Comparison of ENCODE assay signal across 19 cellular contexts in the genomic region with DNA sequence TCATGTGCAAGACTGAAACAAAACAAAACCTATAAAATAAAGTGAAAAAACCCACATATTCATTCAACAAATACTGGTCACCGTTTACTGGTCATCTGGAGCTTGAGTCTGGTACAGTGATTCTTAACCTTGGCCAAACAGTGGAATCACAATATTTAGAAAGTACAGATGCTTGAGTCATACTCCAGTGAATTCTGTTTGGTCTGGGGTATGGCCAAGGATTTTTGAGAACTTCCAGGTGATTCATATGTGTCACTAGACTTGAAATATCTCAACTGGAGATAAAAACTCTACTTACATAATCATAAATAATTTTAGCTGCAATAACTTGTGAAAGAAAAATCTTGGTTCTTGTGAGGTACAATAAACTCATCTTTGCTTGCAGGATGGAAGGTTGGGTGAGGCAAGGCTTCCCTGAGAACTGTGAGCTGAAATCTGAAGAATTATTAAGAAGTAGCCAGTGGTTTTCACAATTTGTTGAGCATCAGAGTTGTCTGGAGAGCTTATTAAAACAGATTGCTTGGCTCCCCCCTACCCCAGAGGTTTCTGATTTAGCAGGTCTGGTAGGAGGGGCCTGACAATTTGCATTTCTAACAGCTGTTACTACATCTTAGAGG. TPM values are rescaled to one million over a fixed set of nuclear protein-coding genes. Genes with fewer than 3 reads are reported as not detected.
DNase-seq lines count a peak whose midpoint lies in the region; ATAC-seq, FAIRE-seq and TF ChIP-seq lines count a peak whose summit lies in the region.
"Had no signal": no experiment of that assay in that cellular context is flagged by ENCODE, and none has a peak within 500 bp of the region (broad histone marks: within the 10 kb centered on the region; RNA-seq: fewer than 3 reads in every experiment).

No MANE protein-coding gene starts in this region.

- H3K27ac ChIP-seq in astrocyte (ENCODE audit: low read depth, low read length) (peak overlapping the region; percentile 19), gastroesophageal sphincter (no peak overlapping the region)
- H3K27ac ChIP-seq: 22Rv1, epithelial cell of prostate had no signal

- H3K4me3 ChIP-seq in astrocyte (ENCODE audit: insufficient read depth, low read depth, low read length) (no peak overlapping the region), gastroesophageal sphincter (no peak overlapping the region)

- FAIRE-seq in astrocyte (lab: Jason Lieb, UNC) (peak; percentile 23), urothelium cell line (lab: Jason Lieb, UNC) (no peak)
- FAIRE-seq: small intestine had no signal

- no peak for ATAC-seq in activated CD4-positive, alpha-beta T cell treated with anti-CD3 and anti-CD28 coated beads for 36 hours
- peak; percentile 88 for ATAC-seq in gastroesophageal sphincter
- ATAC-seq in HG02642 (IDR thresholded peaks at IDR 0.05; ENCODE audit: poor library complexity, unreplicated experiment) = no peak
- ATAC-seq in natural killer cell treated with Interleukin-12 subunit alpha and Interleukin-12 subunit beta and Interleukin-15 and Interleukin-18, amount 100 ng/mL, for 72 hours = no peak
- ATAC-seq: activated CD8-positive, alpha-beta memory T cell treated with anti-CD3 and anti-CD28 coated beads, Interleukin-2, amount 10 ng/mL, durations not matched to agents 7 days and 5 days; stimulated activated naive CD8-positive, alpha-beta T cell treated with anti-CD3 and anti-CD28 coated beads, Interleukin-15, amount 100 ng/mL, for 72 hours; WTC11 had no signal

- H3K4me2 ChIP-seq in astrocyte (ENCODE audit: low read length) = peak overlapping the region; percentile 52

- no peaks in the 10 kb centered on the region for H3K36me3 Mint-ChIP-seq in activated CD4-positive, alpha-beta T cell treated with anti-CD3 and anti-CD28 coated beads, Interleukin-2, amount 10 ng/mL, durations not matched to agents 7 days and 5 days (ENCODE audit: low read depth)
- no peaks in the 10 kb centered on the region for H3K36me3 Mint-ChIP-seq in activated CD4-positive, alpha-beta T cell treated with anti-CD3 and anti-CD28 coated beads for 36 hours (ENCODE audit: low read depth)
- no peaks in the 10 kb centered on the region for H3K36me3 Mint-ChIP-seq in astrocyte (ENCODE audit: low read depth, unreplicated experiment)
- H3K36me3 Mint-ChIP-seq in natural killer cell treated with Interleukin-12 subunit alpha and Interleukin-12 subunit beta and Interleukin-15 and Interleukin-18, amount 100 ng/mL, for 72 hours = no peaks in the 10 kb centered on the region
- H3K36me3 Mint-ChIP-seq: WTC11 had no signal

- no peak overlapping the region for H2AFZ ChIP-seq in astrocyte (ENCODE audit: low read depth, low read length)

- intact Hi-C loops in activated CD4-positive, alpha-beta T cell treated with anti-CD3 and anti-CD28 coated beads for 36 hours (cut with DNase I, micrococcal nuclease) = no loop called here

- no peaks in the 10 kb centered on the region for H3K79me2 ChIP-seq in astrocyte (ENCODE audit: insufficient read depth, low read length)

- no peaks in the 10 kb centered on the region for H3K27me3 Mint-ChIP-seq in activated CD4-positive, alpha-beta T cell treated with anti-CD3 and anti-CD28 coated beads, Interleukin-2, amount 10 ng/mL, durations not matched to agents 7 days and 5 days
- no peaks in the 10 kb centered on the region for H3K27me3 Mint-ChIP-seq in activated CD4-positive, alpha-beta T cell treated with anti-CD3 and anti-CD28 coated beads for 36 hours
- H3K27me3 Mint-ChIP-seq in astrocyte (ENCODE audit: low read depth, unreplicated experiment) = no peaks in the 10 kb centered on the region
- no peaks in the 10 kb centered on the region for H3K27me3 Mint-ChIP-seq in natural killer cell treated with Interleukin-12 subunit alpha and Interleukin-12 subunit beta and Interleukin-15 and Interleukin-18, amount 100 ng/mL, for 72 hours
- H3K27me3 Mint-ChIP-seq: activated CD8-positive, alpha-beta memory T cell treated with anti-CD3 and anti-CD28 coated beads, Interleukin-2, amount 10 ng/mL, durations not matched to agents 7 days and 5 days; memory B cell; stimulated activated naive CD8-positive, alpha-beta T cell treated with anti-CD3 and anti-CD28 coated beads, Interleukin-15, amount 100 ng/mL, for 72 hours had no signal

- TF ChIP-seq CTCF in astrocyte (IDR thresholded peaks at IDR 0.05; ENCODE audit: insufficient read depth, low read depth, low read length) (no peak), gastroesophageal sphincter (IDR thresholded peaks at IDR 0.05) (no peak)

- H3K36me3 ChIP-seq in astrocyte (ENCODE audit: insufficient read depth, low read length) (no peaks in the 10 kb centered on the region), gastroesophageal sphincter (no peaks in the 10 kb centered on the region)

- no peak overlapping the region for H3K4me3 Mint-ChIP-seq in activated CD4-positive, alpha-beta T cell treated with anti-CD3 and anti-CD28 coated beads, Interleukin-2, amount 10 ng/mL, durations not matched to agents 7 days and 5 days
- no peak overlapping the region for H3K4me3 Mint-ChIP-seq in activated CD4-positive, alpha-beta T cell treated with anti-CD3 and anti-CD28 coated beads for 36 hours
- H3K4me3 Mint-ChIP-seq in astrocyte (ENCODE audit: unreplicated experiment) = no peak overlapping the region
- H3K4me3 Mint-ChIP-seq in natural killer cell treated with Interleukin-12 subunit alpha and Interleukin-12 subunit beta and Interleukin-15 and Interleukin-18, amount 100 ng/mL, for 72 hours = no peak overlapping the region
- H3K4me3 Mint-ChIP-seq: activated CD8-positive, alpha-beta memory T cell treated with anti-CD3 and anti-CD28 coated beads, Interleukin-2, amount 10 ng/mL, durations not matched to agents 7 days and 5 days; memory B cell; stimulated activated naive CD8-positive, alpha-beta T cell treated with anti-CD3 and anti-CD28 coated beads, Interleukin-15, amount 100 ng/mL, for 72 hours; WTC11 had no signal

- H4K20me1 ChIP-seq in astrocyte (ENCODE audit: insufficient read depth, low read length) = no peaks in the 10 kb centered on the region

- H3K9me3 ChIP-seq in astrocyte (ENCODE audit: insufficient read depth, low read depth, low read length) (no peaks in the 10 kb centered on the region), gastroesophageal sphincter (no peaks in the 10 kb centered on the region)

- 30 to 38% methylated on average over 1 of the region's 1 CpG for WGBS in gastroesophageal sphincter (ENCODE audit: low coverage in 1 of 2), 2 donors

- TF ChIP-seq POLR2A in gastroesophageal sphincter (IDR thresholded peaks at IDR 0.05) = no peak

- H3K9ac ChIP-seq in astrocyte (ENCODE audit: low read length) = no peak overlapping the region

- no peak for DNase-seq in activated CD4-positive, alpha-beta T cell treated with anti-CD3 and anti-CD28 coated beads, Interleukin-2, amount 10 ng/mL, durations not matched to agents 7 days and 5 days
- DNase-seq in activated CD4-positive, alpha-beta T cell treated with anti-CD3 and anti-CD28 coated beads for 36 hours = no peak
- DNase-seq in astrocyte (ENCODE audit: low read depth) = peak; percentile 85
- DNase-seq in urothelium cell line (ENCODE audit: low spot score) = peak; percentile 10
- no peak for DNase-seq in NCI-H2196 treated with DMSO at 0.1 percent for 48 hours (lab: John Stamatoyannopoulos, UW; ENCODE audit: unreplicated experiment)
- DNase-seq in natural killer cell treated with Interleukin-12 subunit alpha and Interleukin-12 subunit beta and Interleukin-15 and Interleukin-18, amount 100 ng/mL, for 72 hours (ENCODE audit: low spot score) = no peak
- DNase-seq: activated CD8-positive, alpha-beta memory T cell treated with anti-CD3 and anti-CD28 coated beads, Interleukin-2, amount 10 ng/mL, durations not matched to agents 7 days and 5 days; activated naive CD4-positive, alpha-beta T cell treated with Interleukin-2 at 50 U/mL for 16 hours; cerebellar nuclear complex; NCI-H2171 treated with DMSO at 0.1 percent for 48 hours; nucleus accumbens; small intestine; stimulated activated naive CD8-positive, alpha-beta T cell treated with anti-CD3 and anti-CD28 coated beads, Interleukin-15, amount 100 ng/mL, for 72 hours had no signal

- H3K27me3 ChIP-seq in astrocyte (ENCODE audit: insufficient read depth, low read length) (no peaks in the 10 kb centered on the region), gastroesophageal sphincter (no peaks in the 10 kb centered on the region)

- POLR2A ChIA-PET in activated CD4-positive, alpha-beta T cell treated with anti-CD3 and anti-CD28 coated beads, Interleukin-2, amount 10 ng/mL, durations not matched to agents 7 days and 5 days (lab: Charles Lee) = no interaction called here
- POLR2A ChIA-PET in activated CD4-positive, alpha-beta T cell treated with anti-CD3 and anti-CD28 coated beads for 36 hours (lab: Charles Lee) = no interaction called here

- H3K4me1 ChIP-seq in astrocyte (ENCODE audit: insufficient read depth, low read length) = peaks cover 16% of the 10 kb centered on the region
- no peaks in the 10 kb centered on the region for H3K4me1 ChIP-seq in gastroesophageal sphincter

- peaks cover 8% of the 10 kb centered on the region for H3K4me1 Mint-ChIP-seq in activated CD4-positive, alpha-beta T cell treated with anti-CD3 and anti-CD28 coated beads, Interleukin-2, amount 10 ng/mL, durations not matched to agents 7 days and 5 days
- H3K4me1 Mint-ChIP-seq in activated CD4-positive, alpha-beta T cell treated with anti-CD3 and anti-CD28 coated beads for 36 hours = peaks cover 6% of the 10 kb centered on the region
- peaks cover 10% of the 10 kb centered on the region for H3K4me1 Mint-ChIP-seq in astrocyte (ENCODE audit: low read depth, unreplicated experiment)
- peaks cover 0 to under 1% of the 10 kb centered on the region in 2 donors for H3K4me1 Mint-ChIP-seq in natural killer cell treated with Interleukin-12 subunit alpha and Interleukin-12 subunit beta and Interleukin-15 and Interleukin-18, amount 100 ng/mL, for 72 hours (ENCODE audit: low read depth in 2 of 2)
- H3K4me1 Mint-ChIP-seq: memory B cell; stimulated activated naive CD8-positive, alpha-beta T cell treated with anti-CD3 and anti-CD28 coated beads, Interleukin-15, amount 100 ng/mL, for 72 hours had no signal

- no peaks in the 10 kb centered on the region for H3K9me3 Mint-ChIP-seq in activated CD4-positive, alpha-beta T cell treated with anti-CD3 and anti-CD28 coated beads, Interleukin-2, amount 10 ng/mL, durations not matched to agents 7 days and 5 days
- no peaks in the 10 kb centered on the region for H3K9me3 Mint-ChIP-seq in activated CD4-positive, alpha-beta T cell treated with anti-CD3 and anti-CD28 coated beads for 36 hours (ENCODE audit: low read depth)
- no peaks in the 10 kb centered on the region for H3K9me3 Mint-ChIP-seq in astrocyte (ENCODE audit: unreplicated experiment)
- no peaks in the 10 kb centered on the region for H3K9me3 Mint-ChIP-seq in natural killer cell treated with Interleukin-12 subunit alpha and Interleukin-12 subunit beta and Interleukin-15 and Interleukin-18, amount 100 ng/mL, for 72 hours
- H3K9me3 Mint-ChIP-seq: memory B cell; stimulated activated naive CD8-positive, alpha-beta T cell treated with anti-CD3 and anti-CD28 coated beads, Interleukin-15, amount 100 ng/mL, for 72 hours; WTC11 had no signal

- CTCF ChIA-PET in activated CD4-positive, alpha-beta T cell treated with anti-CD3 and anti-CD28 coated beads, Interleukin-2, amount 10 ng/mL, durations not matched to agents 7 days and 5 days (lab: Charles Lee) = interaction anchor here (1.1 to 1.7 kb wide), 3 partner anchors 9 to 346 kb away, joined by 3 to 4 read pairs (median 3); a partner anchor contains a TSS
- CTCF ChIA-PET in activated CD4-positive, alpha-beta T cell treated with anti-CD3 and anti-CD28 coated beads for 36 hours (lab: Charles Lee) = interaction anchor here (0.5 to 5.2 kb wide), 4 partner anchors 11 to 760 kb away, joined by 3 to 20 read pairs (median 3); a partner anchor contains a TSS

- peak overlapping the region; percentile 17 for H3K27ac Mint-ChIP-seq in activated CD4-positive, alpha-beta T cell treated with anti-CD3 and anti-CD28 coated beads, Interleukin-2, amount 10 ng/mL, durations not matched to agents 7 days and 5 days
- H3K27ac Mint-ChIP-seq in activated CD4-positive, alpha-beta T cell treated with anti-CD3 and anti-CD28 coated beads for 36 hours = no peak overlapping the region
- no peak overlapping the region for H3K27ac Mint-ChIP-seq in astrocyte (ENCODE audit: unreplicated experiment)
- H3K27ac Mint-ChIP-seq in natural killer cell treated with Interleukin-12 subunit alpha and Interleukin-12 subunit beta and Interleukin-15 and Interleukin-18, amount 100 ng/mL, for 72 hours = no peak overlapping the region
- H3K27ac Mint-ChIP-seq: activated CD8-positive, alpha-beta memory T cell treated with anti-CD3 and anti-CD28 coated beads, Interleukin-2, amount 10 ng/mL, durations not matched to agents 7 days and 5 days; memory B cell; stimulated activated naive CD8-positive, alpha-beta T cell treated with anti-CD3 and anti-CD28 coated beads, Interleukin-15, amount 100 ng/mL, for 72 hours; WTC11 had no signal

- no peak for TF ChIP-seq EP300 in gastroesophageal sphincter (IDR thresholded peaks at IDR 0.05)

RNA-seq across cellular contexts. Expression of a gene that starts 9.6 kb away (rescaled TPM):
- 1 to 10 TPM; 1.1 to 1.6 TPM for total RNA-seq in activated CD4-positive, alpha-beta T cell treated with anti-CD3 and anti-CD28 coated beads, Interleukin-2, amount 10 ng/mL, durations not matched to agents 7 days and 5 days
- 1 to 10 TPM; 1.0 to 1.3 TPM for total RNA-seq in activated CD4-positive, alpha-beta T cell treated with anti-CD3 and anti-CD28 coated beads for 36 hours
- total RNA-seq in astrocyte (6.7 and 7.1 TPM in 2 replicates), gastroesophageal sphincter (10 to 100 TPM in 1 of 4 donors, 1 to 10 TPM in 3; 4.4 to 19.1 (median 6.0) TPM)
- 1 to 10 TPM; 2.0 to 4.1 TPM for total RNA-seq in natural killer cell treated with Interleukin-12 subunit alpha and Interleukin-12 subunit beta and Interleukin-15 and Interleukin-18, amount 100 ng/mL, for 72 hours

RNA-seq across cellular contexts. Expression of a gene that starts 9.7 kb away (rescaled TPM):
- 10 to 100 TPM; 13.7 to 15.1 TPM for total RNA-seq in activated CD4-positive, alpha-beta T cell treated with anti-CD3 and anti-CD28 coated beads, Interleukin-2, amount 10 ng/mL, durations not matched to agents 7 days and 5 days
- total RNA-seq in activated CD4-positive, alpha-beta T cell treated with anti-CD3 and anti-CD28 coated beads for 36 hours = 1 to 10 TPM; 8.2 to 9.1 TPM
- total RNA-seq in astrocyte (4.5 and 4.8 TPM in 2 replicates), gastroesophageal sphincter (1 to 10 TPM; 3.0 to 4.8 (median 4.0) TPM)
- total RNA-seq in natural killer cell treated with Interleukin-12 subunit alpha and Interleukin-12 subunit beta and Interleukin-15 and Interleukin-18, amount 100 ng/mL, for 72 hours = 10 to 100 TPM in 1 of 2 donors, 1 to 10 TPM in 1; 8.8 to 12.2 TPM

Comparison
In these comparisons a context has a peak if more than half of its experiments do, and no peak if none do; other contexts are left out.
1. DNase-seq: peak in astrocyte (single experiment) and urothelium cell line (single experiment); none in activated CD4-positive, alpha-beta T cell treated with anti-CD3 and anti-CD28 coated beads, Interleukin-2, amount 10 ng/mL, durations not matched to agents 7 days and 5 days (single experiment), activated CD4-positive, alpha-beta T cell treated with anti-CD3 and anti-CD28 coated beads for 36 hours (single experiment), NCI-H2196 treated with DMSO at 0.1 percent for 48 hours (single experiment) and natural killer cell treated with Interleukin-12 subunit alpha and Interleukin-12 subunit beta and Interleukin-15 and Interleukin-18, amount 100 ng/mL, for 72 hours (single experiment).